ENCODE assay signal across 14 cellular contexts in the genomic region with DNA sequence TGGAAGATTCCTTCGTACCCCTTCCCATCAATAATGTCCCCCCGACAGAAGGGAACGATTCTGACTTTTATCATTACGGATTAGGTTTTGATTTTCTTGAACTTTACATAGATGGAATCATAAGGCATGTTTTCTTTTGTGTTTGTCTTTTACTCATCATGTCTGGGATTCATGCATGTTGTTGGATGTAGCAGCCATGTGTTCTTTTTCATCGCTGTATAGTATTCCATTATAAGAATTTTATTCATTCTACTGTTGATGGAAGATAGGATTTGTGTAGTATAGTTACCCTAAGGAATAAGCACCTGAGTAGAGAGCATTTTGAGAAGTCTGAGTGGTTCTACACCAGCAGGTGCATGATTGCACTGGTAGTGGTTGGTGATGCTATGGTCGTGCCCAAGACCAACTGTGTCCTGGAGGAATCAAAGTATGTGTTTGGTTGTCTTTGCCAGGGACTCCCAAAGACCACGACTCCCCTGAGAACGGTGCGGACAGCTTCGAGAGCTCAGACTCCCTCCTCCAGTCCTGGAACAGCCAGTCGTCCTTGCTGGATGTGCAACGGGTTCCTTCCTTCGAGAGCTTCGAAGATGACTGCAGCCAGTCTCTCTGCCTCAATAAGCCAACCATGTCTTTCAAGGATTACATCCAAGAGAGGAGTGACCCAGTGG. TPM values are rescaled to one million over a fixed set of nuclear protein-coding genes. Genes with fewer than 3 reads are reported as not detected.
DNase-seq lines count a peak whose midpoint lies in the region; ATAC-seq and TF ChIP-seq lines count a peak whose summit lies in the region.
"Had no signal": no experiment of that assay in that cellular context is flagged by ENCODE, and none has a peak within 500 bp of the region (broad histone marks: within the 10 kb centered on the region; RNA-seq: fewer than 3 reads in every experiment).

No MANE protein-coding gene starts in this region.

- H3K4me1 Mint-ChIP-seq in progenitor cell of endocrine pancreas (ENCODE audit: low read depth): peaks cover 3% of the 10 kb centered on the region
- H3K4me1 Mint-ChIP-seq: stimulated activated memory B cell treated with anti-CD40 and anti-IgM and Interleukin-4, amounts not matched to agents 10 μg/mL and 1 μg/mL and 100 μg/mL, for 72 hours had no signal

- H3K27me3 ChIP-seq in Peyer's patch (no peaks in the 10 kb centered on the region), esophagus squamous epithelium (no peaks in the 10 kb centered on the region), vagina (no peaks in the 10 kb centered on the region)

- peak overlapping the region in 3 of 4 donors; percentile 53 to 83 (median 82) for H3K27ac ChIP-seq in Peyer's patch
- peak overlapping the region; percentile 77 to 91 (median 88) for H3K27ac ChIP-seq in esophagus squamous epithelium
- H3K27ac ChIP-seq in vagina: peak overlapping the region; percentile 74

- no peak for TF ChIP-seq CTCF in Peyer's patch (IDR thresholded peaks at IDR 0.05)
- no peak for TF ChIP-seq CTCF in esophagus squamous epithelium (IDR thresholded peaks at IDR 0.05)
- no peak for TF ChIP-seq CTCF in progenitor cell of endocrine pancreas (IDR thresholded peaks at IDR 0.05; ENCODE audit: unreplicated experiment)
- TF ChIP-seq CTCF in vagina (IDR thresholded peaks at IDR 0.05): no peak

- H3K27me3 Mint-ChIP-seq in progenitor cell of endocrine pancreas: no peaks in the 10 kb centered on the region
- H3K27me3 Mint-ChIP-seq: activated CD4-positive, alpha-beta memory T cell treated with anti-CD3 and anti-CD28 coated beads for 36 hours; stimulated activated memory B cell treated with anti-CD40 and anti-IgM and Interleukin-4, amounts not matched to agents 10 μg/mL and 1 μg/mL and 100 μg/mL, for 72 hours had no signal

- H3K36me3 ChIP-seq in Peyer's patch: peaks cover 0 to 97% (median 8%) of the 10 kb centered on the region in 3 donors
- H3K36me3 ChIP-seq in esophagus squamous epithelium: peaks cover 58 to 99% (median 73%) of the 10 kb centered on the region in 3 donors
- H3K36me3 ChIP-seq in vagina: peaks cover 3 to 95% of the 10 kb centered on the region in 2 donors

- no peak overlapping the region for H3K4me3 Mint-ChIP-seq in progenitor cell of endocrine pancreas (ENCODE audit: low read depth)
- H3K4me3 Mint-ChIP-seq: activated CD4-positive, alpha-beta memory T cell treated with anti-CD3 and anti-CD28 coated beads for 36 hours; CD8-positive, alpha-beta T cell; stimulated activated memory B cell treated with anti-CD40 and anti-IgM and Interleukin-4, amounts not matched to agents 10 μg/mL and 1 μg/mL and 100 μg/mL, for 72 hours had no signal

- H3K9me3 ChIP-seq in Peyer's patch (no peaks in the 10 kb centered on the region), esophagus squamous epithelium (no peaks in the 10 kb centered on the region), vagina (no peaks in the 10 kb centered on the region)

- no peak for DNase-seq in Peyer's patch
- no peak for DNase-seq in esophagus squamous epithelium (lab: John Stamatoyannopoulos, UW)
- DNase-seq in progenitor cell of endocrine pancreas (ENCODE audit: low spot score, unreplicated experiment): no peak
- DNase-seq in vagina (ENCODE audit: extremely low spot score in 2 of 2): no peak
- DNase-seq in DMS53 treated with DMSO at 0.1 percent for 48 hours (lab: John Stamatoyannopoulos, UW; ENCODE audit: unreplicated experiment): no peak
- DNase-seq in activated CD4-positive, CD25-positive, alpha-beta regulatory T cell treated with anti-CD3 and anti-CD28 coated beads, Interleukin-2, amount 50 U/mL, for 72 hours: no peak
- DNase-seq: activated CD4-positive, alpha-beta memory T cell treated with anti-CD3 and anti-CD28 coated beads for 36 hours; activated T-cell treated with anti-CD3 and anti-CD28 coated beads, Interleukin-2, amount 50 U/mL, for 48 hours; CD8-positive, alpha-beta T cell; hippocampal formation; Kasumi-1; NCI-H146 had no signal

- intact Hi-C loops in esophagus squamous epithelium (cut with DNase I) (no loop called here), vagina (cut with DNase I) (no loop called here)

- no peak for ATAC-seq in HG03442 (IDR thresholded peaks at IDR 0.05; ENCODE audit: unreplicated experiment)
- ATAC-seq: CD8-positive, alpha-beta T cell; stimulated activated memory B cell treated with anti-CD40 and anti-IgM and Interleukin-4, amounts not matched to agents 10 μg/mL and 1 μg/mL and 100 μg/mL, for 72 hours had no signal

- H3K4me3 ChIP-seq in Peyer's patch (no peak overlapping the region), esophagus squamous epithelium (no peak overlapping the region), vagina (no peak overlapping the region)

- H3K27ac Mint-ChIP-seq in progenitor cell of endocrine pancreas: peak overlapping the region; percentile 91
- H3K27ac Mint-ChIP-seq: activated CD4-positive, alpha-beta memory T cell treated with anti-CD3 and anti-CD28 coated beads for 36 hours; CD8-positive, alpha-beta T cell; stimulated activated memory B cell treated with anti-CD40 and anti-IgM and Interleukin-4, amounts not matched to agents 10 μg/mL and 1 μg/mL and 100 μg/mL, for 72 hours had no signal

- TF ChIP-seq POLR2A in Peyer's patch (IDR thresholded peaks at IDR 0.05) (no peak), esophagus squamous epithelium (IDR thresholded peaks at IDR 0.05) (no peak), vagina (IDR thresholded peaks at IDR 0.05) (no peak)

- 88 to 92% methylated on average over 6 to 14 of the region's 14 CpGs for WGBS in esophagus squamous epithelium, 2 donors

- no peaks in the 10 kb centered on the region for H3K9me3 Mint-ChIP-seq in progenitor cell of endocrine pancreas (ENCODE audit: low read depth)
- H3K9me3 Mint-ChIP-seq: activated CD4-positive, alpha-beta memory T cell treated with anti-CD3 and anti-CD28 coated beads for 36 hours; CD8-positive, alpha-beta T cell had no signal

- H3K36me3 Mint-ChIP-seq in progenitor cell of endocrine pancreas (ENCODE audit: insufficient read depth): peaks cover 86% of the 10 kb centered on the region

- peaks cover 0 to 83% (median 5%) of the 10 kb centered on the region in 4 donors for H3K4me1 ChIP-seq in Peyer's patch
- H3K4me1 ChIP-seq in esophagus squamous epithelium: peaks cover 3 to 93% (median 54%) of the 10 kb centered on the region in 3 donors
- H3K4me1 ChIP-seq in vagina: peaks cover 59% of the 10 kb centered on the region

RNA-seq across cellular contexts. Expression of a gene that starts 13.5 kb away (rescaled TPM):
- total RNA-seq in Peyer's patch (100 to 1,000 TPM; 127 to 186 (median 147) TPM), esophagus squamous epithelium (100 to 1,000 TPM in 1 of 4 donors, 10 to 100 TPM in 3; 67.5 to 118 (median 78.8) TPM), progenitor cell of endocrine pancreas (43.9 and 48.9 TPM in 2 replicates), vagina (134 TPM)
